16 cellular contexts compared by ENCODE assay signal in the genomic region with DNA sequence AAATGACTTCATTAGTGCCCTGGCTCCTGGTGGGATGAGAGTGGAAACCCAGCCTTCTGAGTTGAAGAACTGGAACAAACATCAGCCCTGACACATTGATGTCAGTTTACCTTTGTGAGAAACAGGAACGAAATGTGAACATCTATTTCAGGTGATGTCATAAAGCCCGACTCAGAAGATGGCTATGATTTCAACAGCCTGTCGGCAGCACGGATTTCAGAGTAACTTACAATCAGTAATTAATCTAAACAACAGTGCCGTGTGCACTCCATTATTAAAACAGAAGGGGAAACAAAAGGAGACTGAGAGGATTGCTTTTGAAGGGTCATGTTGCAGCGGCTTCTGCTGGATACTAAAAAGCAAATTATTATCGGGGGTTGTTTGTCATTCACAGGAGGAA.
"Had no signal": no experiment of that assay in that cellular context is flagged by ENCODE, and none has a peak within 500 bp of the region (broad histone marks: within the 10 kb centered on the region; RNA-seq: fewer than 3 reads in every experiment).

No MANE protein-coding gene starts in this region.

- FAIRE-seq: bronchial epithelial cell had no signal

- DNase-seq: activated CD4-positive, alpha-beta memory T cell treated with anti-CD3 and anti-CD28 coated beads, Interleukin-2, amount 10 ng/mL, durations not matched to agents 7 days and 5 days; activated gamma-delta T cell; activated naive CD8-positive, alpha-beta T cell treated with anti-CD3 and anti-CD28 coated beads for 36 hours; activated T-cell treated with anti-CD3 and anti-CD28 coated beads, Interleukin-2, amount 50 U/mL, for 48 hours; anterior cingulate cortex; endodermal cell; immature natural killer cell; left cardiac atrium; mucosa of descending colon; naive thymus-derived CD8-positive, alpha-beta T cell; right lobe of liver; stimulated activated CD4-positive, alpha-beta T cell treated with anti-CD3 and anti-CD28 coated beads, Interleukin-12 subunit alpha, Interleukin-12 subunit beta, amount 100 ng/mL, for 4 hours; stimulated activated naive CD4-positive, alpha-beta T cell; substantia nigra; transverse colon had no signal
